25 cellular contexts compared by ENCODE assay signal in genomic region chr7:50499092-50499491, GRCh38.
"Had no signal": no experiment of that assay in that cellular context is flagged by ENCODE, and none has a peak within 500 bp of the region (broad histone marks: within the 10 kb centered on the region; RNA-seq: fewer than 3 reads in every experiment).

No MANE protein-coding gene starts in this region.

- DNase-seq: heart right ventricle; islet precursor cell; left ventricle myocardium inferior; midbrain; mucosa of descending colon; naive thymus-derived CD4-positive, alpha-beta T cell; nucleus accumbens; pancreas; posterior cingulate gyrus; retina; right cardiac atrium; stimulated activated CD4-positive, alpha-beta T cell treated with anti-CD3 and anti-CD28 coated beads, Interleukin-4, amount 100 ng/mL, for 24 hours; stimulated activated naive CD4-positive, alpha-beta T cell treated with Interleukin-2 at 50 U/mL for 16 hours; stimulated activated naive CD8-positive, alpha-beta T cell treated with anti-CD3 and anti-CD28 coated beads, Interleukin-15, amount 100 ng/mL, for 72 hours; substantia nigra; upper lobe of left lung had no signal

- H3K4me1 ChIP-seq: prostate gland had no signal

- H3K4me3 ChIP-seq: heart right ventricle, hepatocyte, left ventricle myocardium inferior, lung, mucosa of descending colon, pancreas, prostate gland, skin epidermis, tibial nerve, upper lobe of left lung had no signal

- H3K4me1 Mint-ChIP-seq: naive thymus-derived CD4-positive, alpha-beta T cell; stimulated activated memory B cell treated with anti-CD40 and anti-IgM and Interleukin-4, amounts not matched to agents 10 μg/mL and 1 μg/mL and 100 μg/mL, for 72 hours had no signal

- H3K36me3 ChIP-seq: heart right ventricle, left ventricle myocardium inferior, pancreas, prostate gland, tibial nerve, upper lobe of left lung had no signal

- H3K27ac Mint-ChIP-seq: naive thymus-derived CD4-positive, alpha-beta T cell; natural killer cell treated with Interleukin-12 subunit alpha and Interleukin-12 subunit beta and Interleukin-15 and Interleukin-18, amount 100 ng/mL, for 72 hours; stimulated activated memory B cell treated with anti-CD40 and anti-IgM and Interleukin-4, amounts not matched to agents 10 μg/mL and 1 μg/mL and 100 μg/mL, for 72 hours had no signal

- H3K27ac ChIP-seq: heart right ventricle, left ventricle myocardium inferior, pancreas, prostate gland, skin epidermis, tibial nerve had no signal

- ATAC-seq: heart right ventricle; mucosa of descending colon; naive thymus-derived CD4-positive, alpha-beta T cell; pancreas; right cardiac atrium; sciatic nerve; stimulated activated memory B cell treated with anti-CD40 and anti-IgM and Interleukin-4, amounts not matched to agents 10 μg/mL and 1 μg/mL and 100 μg/mL, for 72 hours; stimulated activated naive CD8-positive, alpha-beta T cell treated with anti-CD3 and anti-CD28 coated beads, Interleukin-15, amount 100 ng/mL, for 72 hours had no signal

- H3K27me3 ChIP-seq: hepatocyte, pancreas, tibial nerve, upper lobe of left lung had no signal

- H2AFZ ChIP-seq: hepatocyte had no signal

- H3K4me3 Mint-ChIP-seq: naive thymus-derived CD4-positive, alpha-beta T cell; natural killer cell treated with Interleukin-12 subunit alpha and Interleukin-12 subunit beta and Interleukin-15 and Interleukin-18, amount 100 ng/mL, for 72 hours; stimulated activated memory B cell treated with anti-CD40 and anti-IgM and Interleukin-4, amounts not matched to agents 10 μg/mL and 1 μg/mL and 100 μg/mL, for 72 hours; stimulated activated naive CD8-positive, alpha-beta T cell treated with anti-CD3 and anti-CD28 coated beads, Interleukin-15, amount 100 ng/mL, for 72 hours had no signal

- H3K36me3 Mint-ChIP-seq: naive thymus-derived CD4-positive, alpha-beta T cell; natural killer cell treated with Interleukin-12 subunit alpha and Interleukin-12 subunit beta and Interleukin-15 and Interleukin-18, amount 100 ng/mL, for 72 hours; stimulated activated memory B cell treated with anti-CD40 and anti-IgM and Interleukin-4, amounts not matched to agents 10 μg/mL and 1 μg/mL and 100 μg/mL, for 72 hours had no signal

- FAIRE-seq: pancreas, urothelium cell line had no signal

- H3K4me2 ChIP-seq: hepatocyte had no signal

- H3K9me3 ChIP-seq: heart right ventricle, left ventricle myocardium inferior, mucosa of descending colon, pancreas, prostate gland, tibial nerve, upper lobe of left lung had no signal

- H3K9me3 Mint-ChIP-seq: natural killer cell treated with Interleukin-12 subunit alpha and Interleukin-12 subunit beta and Interleukin-15 and Interleukin-18, amount 100 ng/mL, for 72 hours; stimulated activated naive CD8-positive, alpha-beta T cell treated with anti-CD3 and anti-CD28 coated beads, Interleukin-15, amount 100 ng/mL, for 72 hours had no signal
